In genomic region chr10:28302012-28302667, GRCh38 we compare ENCODE assay signal across 8 cellular contexts. TPM values are rescaled to one million over a fixed set of nuclear protein-coding genes. Genes with fewer than 3 reads are reported as not detected.
DNase-seq lines count a peak whose midpoint lies in the region; ATAC-seq, FAIRE-seq and TF ChIP-seq lines count a peak whose summit lies in the region.

No MANE protein-coding gene starts in this region.

- 3% methylated on average over 29 of the region's 30 CpGs for WGBS in smooth muscle cell (ENCODE audit: low lambda C conversion rate)

- no peaks in the 10 kb centered on the region for H3K9me3 Mint-ChIP-seq in activated naive CD4-positive, alpha-beta T cell treated with anti-CD3 and anti-CD28 coated beads, Interleukin-2, amount 50 U/mL, for 72 hours

- no peaks in the 10 kb centered on the region for H4K20me1 ChIP-seq in smooth muscle cell (ENCODE audit: low read depth)

- DNase-seq in HuH-7 (ENCODE audit: low spot score) (peak; percentile 52), smooth muscle cell (lab: John Stamatoyannopoulos, UW; ENCODE audit: unreplicated experiment) (no peak), urothelium cell line (ENCODE audit: low spot score) (no peak)
- no peak for DNase-seq in activated naive CD4-positive, alpha-beta T cell treated with anti-CD3 and anti-CD28 coated beads, Interleukin-2, amount 50 U/mL, for 72 hours (ENCODE audit: low spot score in 2 of 2)
- DNase-seq in stimulated activated CD4-positive, alpha-beta T cell treated with anti-CD3 and anti-CD28 coated beads, Interleukin-1b, Interleukin-23, amount 100 ng/mL, for 48 hours, result no peak

- no peak for ATAC-seq in activated naive CD4-positive, alpha-beta T cell treated with anti-CD3 and anti-CD28 coated beads, Interleukin-2, amount 50 U/mL, for 72 hours
- no peak for ATAC-seq in GM21360 (IDR thresholded peaks at IDR 0.05; ENCODE audit: unreplicated experiment)

- peaks cover 10% of the 10 kb centered on the region; the same call in 1 of the 2 replicates for H3K4me1 ChIP-seq in ES-I3 (ENCODE audit: insufficient read depth, low read length)
- no peaks in the 10 kb centered on the region for H3K4me1 ChIP-seq in smooth muscle cell (ENCODE audit: low read depth)

- H3K4me2 ChIP-seq in smooth muscle cell, result peak overlapping the region; percentile 94

- no peaks in the 10 kb centered on the region for H3K36me3 Mint-ChIP-seq in activated naive CD4-positive, alpha-beta T cell treated with anti-CD3 and anti-CD28 coated beads, Interleukin-2, amount 50 U/mL, for 72 hours

- H3K27me3 ChIP-seq in smooth muscle cell (ENCODE audit: low read depth), result peaks cover 39% of the 10 kb centered on the region

- H3K9ac ChIP-seq in ES-I3 (ENCODE audit: low read depth, low read length) (peak overlapping the region; percentile 78), smooth muscle cell (ENCODE audit: low read depth) (peak overlapping the region; percentile 79)

- no peak for TF ChIP-seq CTCF in smooth muscle cell (IDR thresholded peaks at IDR 0.05; ENCODE audit: borderline replicate concordance, insufficient read depth, poor library complexity, severe bottlenecking)

- no peak for FAIRE-seq in urothelium cell line (lab: Jason Lieb, UNC)

- H3K36me3 ChIP-seq in ES-I3 (ENCODE audit: insufficient read depth, low read length) (no peaks in the 10 kb centered on the region), smooth muscle cell (ENCODE audit: low read depth) (no peaks in the 10 kb centered on the region)

- no peaks in the 10 kb centered on the region for H3K79me2 ChIP-seq in smooth muscle cell (ENCODE audit: low read depth)

- H3K4me3 ChIP-seq in iPS-18c (ENCODE audit: insufficient read depth, low read depth, low read length), result peak overlapping the region; percentile 90
- peak overlapping the region; percentile 96 for H3K4me3 ChIP-seq in smooth muscle cell

- peak overlapping the region; percentile 7 to 75 for H3K27ac Mint-ChIP-seq in activated naive CD4-positive, alpha-beta T cell treated with anti-CD3 and anti-CD28 coated beads, Interleukin-2, amount 50 U/mL, for 72 hours

- H3F3A ChIP-seq in smooth muscle cell (ENCODE audit: low read depth), result no peaks in the 10 kb centered on the region

- peak overlapping the region; percentile 37 for H3K27ac ChIP-seq in smooth muscle cell (ENCODE audit: low read depth)

- H3K9me3 ChIP-seq in ES-I3 (ENCODE audit: control insufficient read depth, insufficient read depth, low read length), result no peaks in the 10 kb centered on the region
- H3K9me3 ChIP-seq in iPS-18c (ENCODE audit: control insufficient read depth, insufficient read depth, low read length), result no peaks in the 10 kb centered on the region
- H3K9me3 ChIP-seq in smooth muscle cell (replicated peaks; ENCODE audit: low read depth), result no peaks in the 10 kb centered on the region

- H2AFZ ChIP-seq in smooth muscle cell (ENCODE audit: low read depth), result peak overlapping the region; percentile 88

RNA-seq across cellular contexts. Expression of gene MPP7, which starts 0.7 kb away (rescaled TPM):
- 10 to 100 TPM; 13.2 to 24.4 TPM for total RNA-seq in activated naive CD4-positive, alpha-beta T cell treated with anti-CD3 and anti-CD28 coated beads, Interleukin-2, amount 50 U/mL, for 72 hours
- 3.4 TPM in 2 replicates for total RNA-seq in smooth muscle cell
- polyA plus RNA-seq in smooth muscle cell, result 0.80 and 3.6 TPM in 2 replicates
